Comparison of ENCODE assay signal across 1 cellular context in genomic region chr11:62705880-62706831, GRCh38.
TF ChIP-seq lines count a peak whose summit lies in the region.

No MANE protein-coding gene starts in this region.

TF ChIP-seq in H1, 55 proteins besides CTCF, POLR2A, EP300 and RAD21:
- TF ChIP-seq CTBP2 (IDR thresholded peaks at IDR 0.05; ENCODE audit: borderline replicate concordance, insufficient read depth, insufficient read length, low read length): no peak
- no peak for TF ChIP-seq KDM5A (IDR thresholded peaks at IDR 0.05; ENCODE audit: low read length)
- no peak for TF ChIP-seq MAFK (IDR thresholded peaks at IDR 0.05; ENCODE audit: low read depth, low read length)
- TF ChIP-seq FOSL1 (IDR thresholded peaks at IDR 0.05; ENCODE audit: insufficient read depth, low read depth, low read length): no peak
- no peak for TF ChIP-seq CHD7 (IDR thresholded peaks at IDR 0.05; ENCODE audit: insufficient replicate concordance, low read length)
- no peak for TF ChIP-seq TAF7 (optimal IDR thresholded peaks at IDR 0.05; ENCODE audit: borderline replicate concordance, low read depth, low read length)
- TF ChIP-seq YY1 (IDR thresholded peaks at IDR 0.05; ENCODE audit: low read depth, low read length): no peak
- TF ChIP-seq SIX5 (IDR thresholded peaks at IDR 0.05; ENCODE audit: low read depth, low read length): no peak
- TF ChIP-seq SAP30 (IDR thresholded peaks at IDR 0.05; ENCODE audit: insufficient read depth, insufficient replicate concordance, low read length): no peak
- TF ChIP-seq TAF1 (IDR thresholded peaks at IDR 0.05; ENCODE audit: low read depth, low read length): peak; percentile 57; the same call in 1 of the 2 replicates
- peak; percentile 46 for TF ChIP-seq RNF2 (IDR thresholded peaks at IDR 0.05; ENCODE audit: borderline replicate concordance, low read depth, low read length, missing control alignments, poor library complexity, severe bottlenecking)
- peak; percentile 49; the same call in 1 of the 2 replicates for TF ChIP-seq GABPA (IDR thresholded peaks at IDR 0.05; ENCODE audit: borderline replicate concordance, insufficient read depth, low read length)
- no peak for TF ChIP-seq HDAC6 (IDR thresholded peaks at IDR 0.05; ENCODE audit: low read depth, low read length)
- no peak; the same call in 1 of the 2 replicates for TF ChIP-seq RBBP5 (IDR thresholded peaks at IDR 0.05; ENCODE audit: borderline replicate concordance, low read depth, low read length)
- no peak for TF ChIP-seq MAX (IDR thresholded peaks at IDR 0.05)
- no peak for TF ChIP-seq POU5F1 (IDR thresholded peaks at IDR 0.05; ENCODE audit: low read depth, low read length)
- TF ChIP-seq CBX8 (IDR thresholded peaks at IDR 0.05; ENCODE audit: borderline replicate concordance, low read depth, low read length): no peak
- TF ChIP-seq SIN3A (conservative IDR thresholded peaks at IDR 0.05 in 1 of 2, IDR thresholded peaks at IDR 0.05 in 1 of 2; ENCODE audit: low read depth in 1 of 2, low read length in 2 of 2): peak; percentile 49 to 90; a peak in 3 of 4 replicates
- no peak for TF ChIP-seq NANOG (IDR thresholded peaks at IDR 0.05; ENCODE audit: insufficient read depth, low read depth, low read length, poor library complexity, severe bottlenecking)
- TF ChIP-seq CBX5 (IDR thresholded peaks at IDR 0.05; ENCODE audit: low read depth, low read length): no peak
- peak; percentile 53 for TF ChIP-seq KDM4A (IDR thresholded peaks at IDR 0.05; ENCODE audit: low read depth, low read length, severe bottlenecking)
- TF ChIP-seq BRCA1 (IDR thresholded peaks at IDR 0.05; ENCODE audit: low read depth, low read length): no peak
- TF ChIP-seq KDM1A (IDR thresholded peaks at IDR 0.05; ENCODE audit: borderline replicate concordance, low read length): no peak
- TF ChIP-seq PHF8 (conservative IDR thresholded peaks at IDR 0.05; ENCODE audit: low read depth, low read length): peak; percentile 65
- TF ChIP-seq CREB1 (IDR thresholded peaks at IDR 0.05): peak; percentile 53; the same call in 1 of the 2 replicates
- TF ChIP-seq CHD1 (IDR thresholded peaks at IDR 0.05; ENCODE audit: low read depth, low read length): no peak
- peak; percentile 75; the same call in 1 of the 2 replicates for TF ChIP-seq POLR2AphosphoS5 (IDR thresholded peaks at IDR 0.05; ENCODE audit: low read depth, low read length)
